25 cellular contexts compared by ENCODE assay signal in genomic region chr4:65383589-65384305, GRCh38.
DNase-seq lines count a peak whose midpoint lies in the region; ATAC-seq, FAIRE-seq and TF ChIP-seq lines count a peak whose summit lies in the region.
"Had no signal": no experiment of that assay in that cellular context is flagged by ENCODE, and none has a peak within 500 bp of the region (broad histone marks: within the 10 kb centered on the region; RNA-seq: fewer than 3 reads in every experiment).

No MANE protein-coding gene starts in this region.

- H3K4me1 ChIP-seq in PC-3 (ENCODE audit: insufficient read depth, low read length) (peaks cover 21% of the 10 kb centered on the region), keratinocyte (ENCODE audit: control insufficient read depth, extremely low read depth, insufficient read depth, low read length) (peaks cover 12% of the 10 kb centered on the region), lower lobe of right lung (no peaks in the 10 kb centered on the region)
- H3K4me1 ChIP-seq: body of pancreas, pancreas had no signal

- no peak for FAIRE-seq in keratinocyte (lab: Jason Lieb, UNC)
- FAIRE-seq: pancreas had no signal

- DNase-seq in EL, result peak; percentile 56
- peak; percentile 95 for DNase-seq in PC-3
- DNase-seq in brain microvascular endothelial cell, result peak; percentile 24
- peak; percentile 25 for DNase-seq in keratinocyte (ENCODE audit: low read depth, low spot score)
- DNase-seq in SW480 (ENCODE audit: low spot score), result no peak
- no peak for DNase-seq in lower lobe of right lung
- no peak for DNase-seq in MV-4-11 (lab: John Stamatoyannopoulos, UW)
- DNase-seq: activated CD4-positive, alpha-beta T cell treated with anti-CD3 and anti-CD28 coated beads for 4 hours; body of pancreas; GDM1; KBM-7; kidney; naive thymus-derived CD4-positive, alpha-beta T cell; NCI-H1092 treated with DMSO at 0.1 percent for 48 hours; NCI-H2081 treated with DMSO at 0.1 percent for 48 hours; NCI-H510A; pancreas; SHP77; T-helper 1 cell had no signal

- H3K9me3 ChIP-seq in PC-3 (ENCODE audit: low read length), result no peaks in the 10 kb centered on the region
- H3K9me3 ChIP-seq in keratinocyte (ENCODE audit: control insufficient read depth, low read depth, low read length), result no peaks in the 10 kb centered on the region
- H3K9me3 ChIP-seq in lower lobe of right lung, result no peaks in the 10 kb centered on the region
- H3K9me3 ChIP-seq: body of pancreas, pancreas, thoracic aorta had no signal

- H3K4me2 ChIP-seq in PC-3 (ENCODE audit: low read length) (peak overlapping the region; percentile 51), keratinocyte (ENCODE audit: control insufficient read depth, extremely low read depth, insufficient read depth, low read depth, low read length) (peak overlapping the region; percentile 37)

- H3K79me2 ChIP-seq in PC-3 (ENCODE audit: low read length) (no peaks in the 10 kb centered on the region), keratinocyte (ENCODE audit: control insufficient read depth, insufficient read depth, low read length) (no peaks in the 10 kb centered on the region)

- TF ChIP-seq CTCF in PC-3 (conservative IDR thresholded peaks at IDR 0.05; ENCODE audit: low read depth, low read length) (no peak), brain microvascular endothelial cell (IDR thresholded peaks at IDR 0.05; ENCODE audit: low read depth, low read length, missing control alignments) (no peak), keratinocyte (optimal IDR thresholded peaks at IDR 0.05 in 1 of 3, IDR thresholded peaks at IDR 0.05 in 1 of 3, conservative IDR thresholded peaks at IDR 0.05 in 1 of 3; ENCODE audit: extremely low read depth in 1 of 3, insufficient read depth in 2 of 3, low read length in 3 of 3) (no peak), lower lobe of right lung (IDR thresholded peaks at IDR 0.05) (no peak)

- H3F3A ChIP-seq in PC-3 (ENCODE audit: low read length, unreplicated experiment), result peaks cover 7% of the 10 kb centered on the region

- in situ Hi-C loops in brain microvascular endothelial cell (cut with HindIII; ENCODE audit: low pct_ligation_motif_present, low sequenced_read_pairs), result no loop called here

- dilution Hi-C loops in keratinocyte (cut with MboI; ENCODE audit: extremely low pct_ligation_motif_present, low sequenced_read_pairs), result no loop called here

- BruUV-seq in PC-3 (replicated peaks; lab: Mats Ljungman, UMichigan), result no TSS peak

- peak overlapping the region; percentile 87 for H3K27ac ChIP-seq in PC-3 (ENCODE audit: low read length)
- H3K27ac ChIP-seq in brain microvascular endothelial cell, result peak overlapping the region; percentile 48
- no peak overlapping the region for H3K27ac ChIP-seq in keratinocyte (ENCODE audit: control insufficient read depth, insufficient read depth, low read length)
- no peak overlapping the region for H3K27ac ChIP-seq in lower lobe of right lung
- H3K27ac ChIP-seq: body of pancreas, C4-2B, pancreas, thoracic aorta had no signal

- H3K36me3 ChIP-seq in PC-3 (ENCODE audit: low read depth, low read length) (no peaks in the 10 kb centered on the region), brain microvascular endothelial cell (replicated peaks) (no peaks in the 10 kb centered on the region), keratinocyte (ENCODE audit: control insufficient read depth in 2 of 2, extremely low read depth in 1 of 2, insufficient read depth in 2 of 2, low read length in 2 of 2) (no peaks in the 10 kb centered on the region), lower lobe of right lung (no peaks in the 10 kb centered on the region)
- H3K36me3 ChIP-seq: pancreas, thoracic aorta had no signal

- POLR2A ChIA-PET in PC-3 (lab: Charles Lee; ENCODE audit: unreplicated experiment), result no interaction called here

- peak overlapping the region; percentile 11; the same call in 1 of the 2 replicates for H3K9ac ChIP-seq in PC-3 (ENCODE audit: low read length)
- H3K9ac ChIP-seq in keratinocyte (ENCODE audit: control insufficient read depth, extremely low read depth, insufficient read depth, low read length), result no peak overlapping the region

- H4K20me1 ChIP-seq in PC-3 (ENCODE audit: low read length), result no peaks in the 10 kb centered on the region
- H4K20me1 ChIP-seq in keratinocyte (ENCODE audit: control insufficient read depth, extremely low read depth, insufficient read depth, low read length), result no peaks in the 10 kb centered on the region

- H3K9me1 ChIP-seq in keratinocyte (ENCODE audit: control insufficient read depth, extremely low read depth, insufficient read depth, low read length), result no peaks in the 10 kb centered on the region

- H3K27me3 ChIP-seq in PC-3 (ENCODE audit: low read length) (no peaks in the 10 kb centered on the region), brain microvascular endothelial cell (replicated peaks) (no peaks in the 10 kb centered on the region), keratinocyte (ENCODE audit: control insufficient read depth, extremely low read depth, insufficient read depth, low read length) (no peaks in the 10 kb centered on the region), lower lobe of right lung (ENCODE audit: low read depth) (no peaks in the 10 kb centered on the region)
- H3K27me3 ChIP-seq: body of pancreas, pancreas had no signal

- CTCF ChIA-PET in PC-3 (lab: Charles Lee), result no interaction called here

- H2AFZ ChIP-seq in PC-3 (ENCODE audit: low read length), result peak overlapping the region; percentile 55
- peak overlapping the region; percentile 46 for H2AFZ ChIP-seq in keratinocyte (ENCODE audit: control insufficient read depth, low read length)

- ATAC-seq in PC-3 (peak; percentile 94), HG03342 (IDR thresholded peaks at IDR 0.05; ENCODE audit: unreplicated experiment) (no peak), lower lobe of right lung (no peak)
- ATAC-seq: activated naive CD4-positive, alpha-beta T cell treated with anti-CD3 and anti-CD28 coated beads, Interleukin-2, amount 50 U/mL, for 72 hours; body of pancreas; naive thymus-derived CD4-positive, alpha-beta T cell; pancreas; sciatic nerve; stimulated activated effector memory CD8-positive, alpha-beta T cell treated with anti-CD3 and anti-CD28 coated beads, Interleukin-12 subunit alpha, Interleukin-12 subunit beta, amount 100 ng/mL, for 72 hours had no signal

- intact Hi-C loops in PC-3 (cut with micrococcal nuclease) (loop anchor here (1.0 to 5.0 kb wide), 6 partner anchors 9 to 296 kb away; no protein-coding TSS in a partner anchor), lower lobe of right lung (cut with DNase I) (no loop called here)

- no peaks in the 10 kb centered on the region for H3K9me2 ChIP-seq in PC-3 (replicated peaks; ENCODE audit: low read length)

- H3K4me3 ChIP-seq in PC-3 (ENCODE audit: low read length) (0 out of 2 replicates have a peak overlapping the region, but pooled peaks have one; percentile 2), brain microvascular endothelial cell (ENCODE audit: low read depth, low read length) (no peak overlapping the region), keratinocyte (ENCODE audit: control insufficient read depth in 2 of 3, extremely low read depth in 1 of 3, insufficient read depth in 2 of 3, low read depth in 1 of 3, low read length in 3 of 3) (no peak overlapping the region), lower lobe of right lung (no peak overlapping the region)
- H3K4me3 ChIP-seq: body of pancreas, pancreas, thoracic aorta had no signal

Comparison
In these comparisons a context has a peak if more than half of its experiments do, and no peak if none do; other contexts are left out.
1. DNase-seq: peak in EL (single experiment), PC-3 (single experiment), brain microvascular endothelial cell (single experiment) and keratinocyte (single experiment); none in SW480 (single experiment), lower lobe of right lung (single experiment) and MV-4-11 (single experiment).
2. H3K27ac ChIP-seq: peak in PC-3 (single experiment) and brain microvascular endothelial cell (single experiment); none in keratinocyte (single experiment) and lower lobe of right lung (single experiment).